27 cellular contexts compared by ENCODE assay signal in the genomic region with DNA sequence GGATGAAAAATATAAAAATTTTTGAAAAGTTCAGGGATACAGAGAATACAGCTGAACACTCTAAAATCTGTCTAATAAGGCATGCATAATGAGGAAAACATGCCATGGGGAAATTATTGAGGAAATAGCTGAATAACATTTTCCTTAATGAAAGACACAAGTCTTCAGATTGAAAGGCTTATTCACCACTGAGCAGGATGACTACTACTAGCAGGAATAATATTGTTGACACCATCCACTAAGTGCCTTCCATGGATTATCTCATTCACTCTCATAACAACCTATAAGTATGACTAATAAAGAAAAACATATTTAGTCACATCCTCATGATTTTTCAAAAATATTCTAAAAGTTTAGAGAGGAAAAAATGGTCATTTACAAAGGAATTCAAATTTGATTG.
DNase-seq lines count a peak whose midpoint lies in the region; ATAC-seq and TF ChIP-seq lines count a peak whose summit lies in the region.
"Had no signal": no experiment of that assay in that cellular context is flagged by ENCODE, and none has a peak within 500 bp of the region (broad histone marks: within the 10 kb centered on the region; RNA-seq: fewer than 3 reads in every experiment).

No MANE protein-coding gene starts in this region.

- no peak for ATAC-seq in stimulated activated naive B cell treated with anti-CD40 and anti-IgM and Interleukin-4, amounts not matched to agents 10 μg/mL and 1 μg/mL and 100 μg/mL, for 72 hours (replicated peaks)
- ATAC-seq in stimulated activated effector memory CD8-positive, alpha-beta T cell treated with anti-CD3 and anti-CD28 coated beads, Interleukin-12 subunit alpha, Interleukin-12 subunit beta, amount 100 ng/mL, for 72 hours, result no peak
- ATAC-seq: A549; natural killer cell; Panc1; stimulated activated memory B cell treated with anti-CD40 and anti-IgM and Interleukin-4, amounts not matched to agents 10 μg/mL and 1 μg/mL and 100 μg/mL, for 72 hours had no signal

- no peak overlapping the region for H3K4me3 ChIP-seq in AG10803 (ENCODE audit: low read length)
- H3K4me3 ChIP-seq: A549, prostate gland, spleen, transverse colon had no signal

- H3K27me3 Mint-ChIP-seq in stimulated activated naive B cell treated with anti-CD40 and anti-IgM and Interleukin-4, amounts not matched to agents 10 μg/mL and 1 μg/mL and 100 μg/mL, for 72 hours, result peaks cover 4 to 5% of the 10 kb centered on the region in 2 donors
- H3K27me3 Mint-ChIP-seq: brain; stimulated activated memory B cell treated with anti-CD40 and anti-IgM and Interleukin-4, amounts not matched to agents 10 μg/mL and 1 μg/mL and 100 μg/mL, for 72 hours had no signal

- intact Hi-C loops in head of caudate nucleus (cut with DNase I), result no loop called here

- H3K36me3 Mint-ChIP-seq in stimulated activated naive B cell treated with anti-CD40 and anti-IgM and Interleukin-4, amounts not matched to agents 10 μg/mL and 1 μg/mL and 100 μg/mL, for 72 hours, result peaks cover 2 to 8% of the 10 kb centered on the region in 2 donors
- no peaks in the 10 kb centered on the region for H3K36me3 Mint-ChIP-seq in stimulated activated effector memory CD8-positive, alpha-beta T cell treated with anti-CD3 and anti-CD28 coated beads, Interleukin-12 subunit alpha, Interleukin-12 subunit beta, amount 100 ng/mL, for 72 hours
- H3K36me3 Mint-ChIP-seq: natural killer cell; stimulated activated memory B cell treated with anti-CD40 and anti-IgM and Interleukin-4, amounts not matched to agents 10 μg/mL and 1 μg/mL and 100 μg/mL, for 72 hours had no signal

- H3K27ac Mint-ChIP-seq in stimulated activated naive B cell treated with anti-CD40 and anti-IgM and Interleukin-4, amounts not matched to agents 10 μg/mL and 1 μg/mL and 100 μg/mL, for 72 hours, result no peak overlapping the region
- no peak overlapping the region for H3K27ac Mint-ChIP-seq in stimulated activated effector memory CD8-positive, alpha-beta T cell treated with anti-CD3 and anti-CD28 coated beads, Interleukin-12 subunit alpha, Interleukin-12 subunit beta, amount 100 ng/mL, for 72 hours
- H3K27ac Mint-ChIP-seq: activated CD4-positive, alpha-beta T cell treated with anti-CD3 and anti-CD28 coated beads, Interleukin-2, amount 10 ng/mL, durations not matched to agents 7 days and 5 days; brain; CD4-positive, alpha-beta T cell; HFFc6; natural killer cell; stimulated activated memory B cell treated with anti-CD40 and anti-IgM and Interleukin-4, amounts not matched to agents 10 μg/mL and 1 μg/mL and 100 μg/mL, for 72 hours had no signal

- peaks cover 9 to 11% of the 10 kb centered on the region in 2 donors for H3K9me3 Mint-ChIP-seq in stimulated activated naive B cell treated with anti-CD40 and anti-IgM and Interleukin-4, amounts not matched to agents 10 μg/mL and 1 μg/mL and 100 μg/mL, for 72 hours
- H3K9me3 Mint-ChIP-seq in stimulated activated effector memory CD8-positive, alpha-beta T cell treated with anti-CD3 and anti-CD28 coated beads, Interleukin-12 subunit alpha, Interleukin-12 subunit beta, amount 100 ng/mL, for 72 hours, result no peaks in the 10 kb centered on the region
- H3K9me3 Mint-ChIP-seq: activated CD4-positive, alpha-beta T cell treated with anti-CD3 and anti-CD28 coated beads, Interleukin-2, amount 10 ng/mL, durations not matched to agents 7 days and 5 days had no signal

- no peak overlapping the region for H3K4me3 Mint-ChIP-seq in stimulated activated naive B cell treated with anti-CD40 and anti-IgM and Interleukin-4, amounts not matched to agents 10 μg/mL and 1 μg/mL and 100 μg/mL, for 72 hours
- no peak overlapping the region for H3K4me3 Mint-ChIP-seq in stimulated activated effector memory CD8-positive, alpha-beta T cell treated with anti-CD3 and anti-CD28 coated beads, Interleukin-12 subunit alpha, Interleukin-12 subunit beta, amount 100 ng/mL, for 72 hours
- H3K4me3 Mint-ChIP-seq: activated CD4-positive, alpha-beta T cell treated with anti-CD3 and anti-CD28 coated beads, Interleukin-2, amount 10 ng/mL, durations not matched to agents 7 days and 5 days; brain; CD4-positive, alpha-beta T cell; HFFc6; natural killer cell; stimulated activated memory B cell treated with anti-CD40 and anti-IgM and Interleukin-4, amounts not matched to agents 10 μg/mL and 1 μg/mL and 100 μg/mL, for 72 hours had no signal

- H3K4me1 Mint-ChIP-seq in stimulated activated naive B cell treated with anti-CD40 and anti-IgM and Interleukin-4, amounts not matched to agents 10 μg/mL and 1 μg/mL and 100 μg/mL, for 72 hours, result no peaks in the 10 kb centered on the region
- no peaks in the 10 kb centered on the region for H3K4me1 Mint-ChIP-seq in stimulated activated effector memory CD8-positive, alpha-beta T cell treated with anti-CD3 and anti-CD28 coated beads, Interleukin-12 subunit alpha, Interleukin-12 subunit beta, amount 100 ng/mL, for 72 hours
- H3K4me1 Mint-ChIP-seq: activated CD4-positive, alpha-beta T cell treated with anti-CD3 and anti-CD28 coated beads, Interleukin-2, amount 10 ng/mL, durations not matched to agents 7 days and 5 days; brain; natural killer cell; stimulated activated memory B cell treated with anti-CD40 and anti-IgM and Interleukin-4, amounts not matched to agents 10 μg/mL and 1 μg/mL and 100 μg/mL, for 72 hours had no signal

- no peak for TF ChIP-seq CTCF in AG10803 (conservative IDR thresholded peaks at IDR 0.05; ENCODE audit: low read length)

- DNase-seq in AG10803 (ENCODE audit: low read depth), result peak; percentile 69
- DNase-seq in NCI-H226, result peak; percentile 74
- peak; percentile 88 for DNase-seq in dermis blood vessel endothelial cell
- DNase-seq in iris pigment epithelial cell (ENCODE audit: low read depth), result peak; percentile 80
- DNase-seq in activated gamma-delta T cell treated with Interleukin-2 at 50 U/mL for 16 hours, result no peak
- DNase-seq in head of caudate nucleus, result no peak
- DNase-seq in stimulated activated naive B cell treated with anti-CD40 and anti-IgM and Interleukin-4, amounts not matched to agents 10 μg/mL and 1 μg/mL and 100 μg/mL, for 72 hours, result no peak
- DNase-seq in stimulated activated effector memory CD8-positive, alpha-beta T cell treated with anti-CD3 and anti-CD28 coated beads, Interleukin-12 subunit alpha, Interleukin-12 subunit beta, amount 100 ng/mL, for 72 hours (ENCODE audit: low spot score in 2 of 2), result no peak
- DNase-seq: activated CD4-positive, alpha-beta T cell treated with anti-CD3 and anti-CD28 coated beads, Interleukin-2, amount 10 ng/mL, durations not matched to agents 7 days and 5 days; activated naive CD4-positive, alpha-beta T cell treated with anti-CD3 and anti-CD28 coated beads, Interleukin-2, amount 50 U/mL, for 16 hours; activated T-cell treated with anti-CD3 and anti-CD28 coated beads, Interleukin-2, amount 50 U/mL, for 1 hour; CD4-positive, alpha-beta T cell; DMS79 treated with DMSO at 0.1 percent for 48 hours; HFFc6; Kasumi-1; natural killer cell; NCI-H1417; NCI-H2171 treated with DMSO at 0.1 percent for 48 hours; NCI-H774; spleen; SW 1271; transverse colon had no signal

Comparison
In these comparisons a context has a peak if more than half of its experiments do, and no peak if none do; other contexts are left out.
1. DNase-seq: peak in AG10803 (single experiment), NCI-H226 (single experiment), dermis blood vessel endothelial cell (single experiment) and iris pigment epithelial cell (single experiment); none in activated gamma-delta T cell treated with Interleukin-2 at 50 U/mL for 16 hours (single experiment), head of caudate nucleus (0 of 42), stimulated activated naive B cell treated with anti-CD40 and anti-IgM and Interleukin-4, amounts not matched to agents 10 μg/mL and 1 μg/mL and 100 μg/mL, for 72 hours (single experiment) and stimulated activated effector memory CD8-positive, alpha-beta T cell treated with anti-CD3 and anti-CD28 coated beads, Interleukin-12 subunit alpha, Interleukin-12 subunit beta, amount 100 ng/mL, for 72 hours (0 of 2).